In the genomic region with DNA sequence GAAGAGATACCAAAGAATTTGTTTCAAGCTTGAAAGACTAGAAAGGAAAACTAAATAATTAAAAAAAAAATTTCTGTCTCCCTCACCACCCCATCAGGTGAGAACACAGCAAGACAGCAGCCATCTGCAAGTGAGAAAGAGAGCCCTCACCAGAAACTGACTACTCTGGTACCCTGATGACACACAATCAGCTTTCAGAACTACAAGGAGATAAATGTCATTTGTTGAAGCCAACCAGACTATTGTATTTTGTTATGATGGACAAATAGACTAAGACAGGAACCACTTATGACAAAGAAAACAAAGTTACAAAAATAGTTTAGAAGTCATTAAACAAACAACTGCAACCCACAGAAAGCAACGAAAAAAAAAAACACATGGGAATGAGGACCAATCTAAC, we compare ENCODE assay signal across 34 cellular contexts.
"Had no signal": no experiment of that assay in that cellular context is flagged by ENCODE, and none has a peak within 500 bp of the region (broad histone marks: within the 10 kb centered on the region; RNA-seq: fewer than 3 reads in every experiment).

No MANE protein-coding gene starts in this region.

- H3K36me3 ChIP-seq: brain microvascular endothelial cell had no signal

- DNase-seq: activated B cell treated with CpG ODN at 0.5 μM for 24 hours; activated CD4-positive, alpha-beta memory T cell treated with anti-CD3 and anti-CD28 coated beads for 36 hours; activated CD4-positive, alpha-beta T cell treated with anti-CD3 and anti-CD28 coated beads for 4 hours; activated CD4-positive, alpha-beta T cell treated with anti-CD3 and anti-CD28 coated beads, Interleukin-2, amount 50 U/mL, for 1 hour; activated CD4-positive, CD25-positive, alpha-beta regulatory T cell treated with anti-CD3 and anti-CD28 coated beads, Interleukin-2, amount 50 U/mL, for 72 hours; activated CD8-positive, alpha-beta memory T cell treated with anti-CD3 and anti-CD28 coated beads, Interleukin-2, amount 50 U/mL, for 4 hours; activated effector memory CD4-positive, alpha-beta T cell treated with Interleukin-2 at 50 U/mL for 16 hours; activated naive CD4-positive, alpha-beta T cell treated with anti-CD3 and anti-CD28 coated beads, Interleukin-2, amount 10 ng/mL, durations not matched to agents 7 days and 5 days; activated naive CD8-positive, alpha-beta T cell treated with anti-CD3 and anti-CD28 coated beads, Interleukin-2, amount 50 U/mL, for 24 hours; activated T-cell treated with anti-CD3 and anti-CD28 coated beads for 4 hours; activated T-cell treated with anti-CD3 and anti-CD28 coated beads, Interleukin-2, amount 50 U/mL, for 4 hours; anterior cingulate cortex; brain microvascular endothelial cell; central memory CD4-positive, alpha-beta T cell; Karpas-422; KBM-7; MM.1S; MV-4-11; NCI-H1092 treated with DMSO at 0.1 percent for 48 hours; NCI-H1417; NCI-H146; NCI-H187; NCI-H2029 treated with DMSO at 0.1 percent for 48 hours; NCI-H226; NCI-H446 treated with DMSO at 0.1 percent for 48 hours; NCI-H524; NCI-H69; NK-92 treated with Interleukin-12 subunit alpha and Interleukin-12 subunit beta, amount 100 ng/mL, for 24 hours; Right ventricle myocardium superior; SW 1271; T-helper 1 cell; T-helper 2 cell; T-helper 9 cell had no signal

- ATAC-seq: activated naive CD8-positive, alpha-beta T cell treated with anti-CD3 and anti-CD28 coated beads, Interleukin-2, amount 50 U/mL, for 24 hours; activated T-cell treated with anti-CD3 and anti-CD28 coated beads, Interleukin-2, amount 50 U/mL, for 4 hours had no signal

- H3K27me3 ChIP-seq: brain microvascular endothelial cell had no signal

- H3K27ac ChIP-seq: brain microvascular endothelial cell, VCaP had no signal
